ENCODE assay signal across 11 cellular contexts in the genomic region with DNA sequence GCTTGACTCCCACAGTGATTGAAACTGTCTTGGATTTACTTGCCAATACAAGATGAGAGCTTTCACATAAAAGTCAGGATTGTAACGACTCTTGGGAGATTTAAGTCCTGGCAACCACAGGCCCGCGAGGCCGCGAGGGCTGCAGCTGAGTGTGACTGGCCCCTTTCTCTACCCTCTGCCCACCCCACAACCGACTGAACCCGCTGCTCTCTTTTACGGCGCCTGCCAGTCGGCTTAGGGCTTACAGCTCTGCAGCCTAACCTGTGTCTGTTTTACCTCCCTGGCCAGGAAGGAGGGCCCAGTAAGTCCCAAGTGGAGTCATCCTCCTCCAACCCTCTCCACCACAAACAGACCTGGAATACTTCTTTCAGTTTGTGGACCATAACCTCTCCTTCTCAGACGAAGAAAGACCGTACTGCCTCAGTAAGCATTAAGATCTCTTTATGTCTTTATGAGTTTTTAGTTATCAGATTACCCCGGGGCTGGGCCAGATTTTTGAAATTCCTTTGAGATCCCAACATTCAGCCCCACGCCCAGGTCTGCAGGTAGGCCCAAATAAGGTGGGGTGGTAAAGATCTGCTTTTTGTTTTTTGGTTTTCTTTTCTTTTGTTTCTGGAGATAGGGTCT. TPM values are rescaled to one million over a fixed set of nuclear protein-coding genes. Genes with fewer than 3 reads are reported as not detected.
DNase-seq lines count a peak whose midpoint lies in the region; ATAC-seq and TF ChIP-seq lines count a peak whose summit lies in the region.
"Had no signal": no experiment of that assay in that cellular context is flagged by ENCODE, and none has a peak within 500 bp of the region (broad histone marks: within the 10 kb centered on the region; RNA-seq: fewer than 3 reads in every experiment).

No MANE protein-coding gene starts in this region.

- H3K79me2 ChIP-seq in mesendoderm (ENCODE audit: control insufficient read depth, insufficient read depth, low read length) = no peaks in the 10 kb centered on the region

- no peak overlapping the region for H3K4me3 ChIP-seq in right atrium auricular region
- H3K4me3 ChIP-seq in mesendoderm (ENCODE audit: low read length) = no peak overlapping the region

- H3K4ac ChIP-seq in mesendoderm (ENCODE audit: low read depth, low read length) = no peak overlapping the region

- H3K4me1 ChIP-seq in right atrium auricular region (peaks cover 0 to 31% of the 10 kb centered on the region in 2 donors), mesendoderm (ENCODE audit: control insufficient read depth, low read depth, low read length) (peaks cover 3% of the 10 kb centered on the region)

- ATAC-seq in GM18858 (IDR thresholded peaks at IDR 0.05; ENCODE audit: unreplicated experiment) (no peak), HG03175 (IDR thresholded peaks at IDR 0.05; ENCODE audit: unreplicated experiment) (no peak)

- no peak for DNase-seq in right atrium auricular region (ENCODE audit: low spot score)
- no peak for DNase-seq in cardiac septum (ENCODE audit: low spot score)
- DNase-seq in mesendoderm = peak; percentile 72
- no peak for DNase-seq in NCI-H146 treated with DMSO at 0.1 percent for 48 hours (lab: John Stamatoyannopoulos, UW; ENCODE audit: unreplicated experiment)
- no peak for DNase-seq in hippocampal formation (lab: John Stamatoyannopoulos, UW)
- DNase-seq: activated CD4-positive, alpha-beta T cell treated with anti-CD3 and anti-CD28 coated beads for 1 hour; NCI-H187 treated with DMSO at 0.1 percent for 48 hours had no signal

- peak overlapping the region in 4 of 5 experiments; percentile 38 to 69 (median 50) for H3K4me3 Mint-ChIP-seq in brain

- H3K27me3 ChIP-seq in right atrium auricular region (no peaks in the 10 kb centered on the region), mesendoderm (ENCODE audit: insufficient read depth, low read length, poor library complexity) (no peaks in the 10 kb centered on the region)

- no peak overlapping the region for H4K8ac ChIP-seq in mesendoderm (ENCODE audit: low read depth, low read length)

- no peaks in the 10 kb centered on the region for H3K27me3 Mint-ChIP-seq in brain

- no peak overlapping the region for H3K18ac ChIP-seq in mesendoderm (ENCODE audit: low read length)

- peak overlapping the region; percentile 38 to 90 (median 85) for H3K27ac Mint-ChIP-seq in brain

- intact Hi-C loops in cardiac septum (cut with DNase I) = no loop called here

- no peak overlapping the region for H2BK15ac ChIP-seq in mesendoderm (replicated peaks; ENCODE audit: low read depth)

- H3K9me3 ChIP-seq in right atrium auricular region = no peaks in the 10 kb centered on the region

- no peak overlapping the region for H4K5ac ChIP-seq in mesendoderm (ENCODE audit: low read length)

- peak overlapping the region; percentile 10 for H3K56ac ChIP-seq in mesendoderm (ENCODE audit: low read length)

- peaks cover 54% of the 10 kb centered on the region for H3K36me3 Mint-ChIP-seq in brain

- H3K27ac ChIP-seq in right atrium auricular region = peak overlapping the region; percentile 4 to 45
- no peak overlapping the region for H3K27ac ChIP-seq in mesendoderm (ENCODE audit: low read depth, low read length)

- WGBS in mesendoderm (ENCODE audit: extremely low coverage, insufficient coverage, low lambda C conversion rate) = no CpG with 5 or more reads among the region's 14 CpGs

- no peak overlapping the region for H2BK5ac ChIP-seq in mesendoderm (ENCODE audit: low read length)

- no peaks in the 10 kb centered on the region for H3K9me3 Mint-ChIP-seq in brain
- H3K9me3 Mint-ChIP-seq: nephron progenitor cell had no signal

- peaks cover 59% of the 10 kb centered on the region for H3K4me1 Mint-ChIP-seq in brain

- no peak overlapping the region for H3K4me2 ChIP-seq in mesendoderm (ENCODE audit: low read length)

- TF ChIP-seq CTCF in right atrium auricular region (IDR thresholded peaks at IDR 0.05) (no peak), brain (conservative IDR thresholded peaks at IDR 0.05) (no peak)

- H2AK5ac ChIP-seq in mesendoderm (ENCODE audit: low read length) = no peak overlapping the region

- H3K9ac ChIP-seq in mesendoderm (ENCODE audit: low read length) = peak overlapping the region; percentile 57

- no peak overlapping the region for H2BK120ac ChIP-seq in mesendoderm (ENCODE audit: low read depth, low read length)

- H3K23ac ChIP-seq in mesendoderm (ENCODE audit: low read length) = no peak overlapping the region

- H3K36me3 ChIP-seq in right atrium auricular region (peaks cover 5% of the 10 kb centered on the region), mesendoderm (ENCODE audit: control insufficient read depth, insufficient read depth, low read length) (peaks cover 2% of the 10 kb centered on the region)

- H3K79me1 ChIP-seq in mesendoderm (ENCODE audit: low read length) = no peaks in the 10 kb centered on the region

RNA-seq across cellular contexts. Expression of a gene that starts 12.6 kb away (rescaled TPM):
- total RNA-seq in right atrium auricular region = 1 to 10 TPM; 3.7 to 4.2 TPM
- total RNA-seq in cardiac septum = 13.0 TPM
- 4.4 TPM for polyA plus RNA-seq in brain (ENCODE audit: insufficient read depth, low read depth, low replicate concordance)
- polyA plus RNA-seq in mesendoderm (2013, experiment 1 of 2) = 13.7 TPM
- 13.9 TPM for polyA plus RNA-seq in mesendoderm (2013, experiment 2 of 2)

RNA-seq across cellular contexts. Expression of a gene that starts 34.9 kb away (rescaled TPM):
- 100 to 1,000 TPM; 151 to 165 TPM for total RNA-seq in right atrium auricular region
- 478 TPM for total RNA-seq in cardiac septum
- polyA plus RNA-seq in brain (ENCODE audit: insufficient read depth, low read depth, low replicate concordance) = 3.1 TPM
- polyA plus RNA-seq in mesendoderm (2013, experiment 1 of 2) = 117 TPM
- polyA plus RNA-seq in mesendoderm (2013, experiment 2 of 2) = 108 TPM
